ENCODE assay signal across 29 cellular contexts in genomic region chr12:110091136-110091711, GRCh38.
"Had no signal": no experiment of that assay in that cellular context is flagged by ENCODE, and none has a peak within 500 bp of the region (broad histone marks: within the 10 kb centered on the region; RNA-seq: fewer than 3 reads in every experiment).

No MANE protein-coding gene starts in this region.

- H3K27me3 ChIP-seq: ascending aorta, body of pancreas, breast epithelium, SJCRH30 had no signal

- H3K36me3 Mint-ChIP-seq: activated naive CD4-positive, alpha-beta T cell treated with anti-CD3 and anti-CD28 coated beads, Interleukin-2, amount 50 U/mL, for 24 hours; activated naive CD8-positive, alpha-beta T cell treated with anti-CD3 and anti-CD28 coated beads, Interleukin-2, amount 10 ng/mL, durations not matched to agents 7 days and 5 days had no signal

- DNase-seq: activated CD4-positive, alpha-beta T cell treated with anti-CD3 and anti-CD28 coated beads, Interleukin-2, amount 10 ng/mL, durations not matched to agents 24 days and 14 days; activated CD4-positive, alpha-beta T cell treated with anti-CD3 and anti-CD28 coated beads, Interleukin-2, amount 50 U/mL, for 4 hours; activated CD8-positive, alpha-beta T cell treated with anti-CD3 and anti-CD28 coated beads for 36 hours; activated gamma-delta T cell; activated naive CD4-positive, alpha-beta T cell treated with Interleukin-2 at 50 U/mL for 16 hours; activated naive CD8-positive, alpha-beta T cell treated with anti-CD3 and anti-CD28 coated beads, Interleukin-2, amount 10 ng/mL, durations not matched to agents 7 days and 5 days; activated T-cell treated with anti-CD3 and anti-CD28 coated beads, Interleukin-2, amount 50 U/mL, for 24 hours; amygdala; body of pancreas; MG63; NCI-H1048; NCI-H1105 treated with DMSO at 0.1 percent for 48 hours; NCI-H1436; NCI-H1694; NCI-H1930; NCI-H2081 treated with DMSO at 0.1 percent for 48 hours; NCI-H345; NCI-H524 treated with DMSO at 0.1 percent for 48 hours; SHP77; SJCRH30 had no signal

- H3K4me3 ChIP-seq: ascending aorta, body of pancreas, breast epithelium, MG63, SJCRH30, SK-N-MC had no signal

- H3K27ac Mint-ChIP-seq: activated CD4-positive, alpha-beta T cell treated with anti-CD3 and anti-CD28 coated beads, Interleukin-2, amount 10 ng/mL, durations not matched to agents 24 days and 14 days; activated CD8-positive, alpha-beta T cell treated with anti-CD3 and anti-CD28 coated beads for 36 hours; activated naive CD4-positive, alpha-beta T cell treated with anti-CD3 and anti-CD28 coated beads, Interleukin-2, amount 50 U/mL, for 24 hours; activated naive CD8-positive, alpha-beta T cell treated with anti-CD3 and anti-CD28 coated beads, Interleukin-2, amount 10 ng/mL, durations not matched to agents 7 days and 5 days; activated T-cell treated with anti-CD3 and anti-CD28 coated beads, Interleukin-2, amount 50 U/mL, for 24 hours; activated T-helper 2 cell treated with anti-CD3 and anti-CD28 coated beads, Interferon-gamma antibody, Interleukin-2, Interleukin-4, amounts not matched to agents 10 μg/mL and 5 μg/mL and 100 μg/mL, durations not matched to agents 14 hours and 24 hours and 36 hours; T-helper 1 cell treated with Interleukin-12 subunit alpha and Interleukin-12 subunit beta and Interleukin-4 antibody, amounts not matched to agents 30 μg/mL and 1 μg/mL, for 36 hours; T-helper 2 cell treated with Interferon-gamma antibody and Interleukin-4, amounts not matched to agents 5 μg/mL and 100 μg/mL, for 36 hours had no signal

- H3K27me3 Mint-ChIP-seq: activated naive CD4-positive, alpha-beta T cell treated with anti-CD3 and anti-CD28 coated beads, Interleukin-2, amount 50 U/mL, for 24 hours had no signal

- H3K36me3 ChIP-seq: ascending aorta, breast epithelium, MG63, SJCRH30 had no signal

- FAIRE-seq: TTC549 had no signal

- ATAC-seq: activated CD8-positive, alpha-beta T cell treated with anti-CD3 and anti-CD28 coated beads for 36 hours; body of pancreas; Panc1 had no signal

- H3K4me1 ChIP-seq: ascending aorta, body of pancreas, breast epithelium, SJCRH30 had no signal

- H3K9me3 ChIP-seq: ascending aorta, body of pancreas, breast epithelium, MG63, SJCRH30 had no signal

- H3K4me3 Mint-ChIP-seq: activated CD4-positive, alpha-beta T cell treated with anti-CD3 and anti-CD28 coated beads, Interleukin-2, amount 10 ng/mL, durations not matched to agents 24 days and 14 days; activated CD8-positive, alpha-beta T cell treated with anti-CD3 and anti-CD28 coated beads for 36 hours; activated naive CD4-positive, alpha-beta T cell treated with anti-CD3 and anti-CD28 coated beads, Interleukin-2, amount 50 U/mL, for 24 hours; activated naive CD8-positive, alpha-beta T cell treated with anti-CD3 and anti-CD28 coated beads, Interleukin-2, amount 10 ng/mL, durations not matched to agents 7 days and 5 days; activated T-cell treated with anti-CD3 and anti-CD28 coated beads, Interleukin-2, amount 50 U/mL, for 24 hours; T-helper 1 cell treated with Interleukin-12 subunit alpha and Interleukin-12 subunit beta and Interleukin-4 antibody, amounts not matched to agents 30 μg/mL and 1 μg/mL, for 36 hours; T-helper 2 cell treated with Interferon-gamma antibody and Interleukin-4, amounts not matched to agents 5 μg/mL and 100 μg/mL, for 36 hours had no signal

- H3K27ac ChIP-seq: ascending aorta, body of pancreas, breast epithelium, SJCRH30, SK-N-MC had no signal

- H3K4me1 Mint-ChIP-seq: activated naive CD4-positive, alpha-beta T cell treated with anti-CD3 and anti-CD28 coated beads, Interleukin-2, amount 50 U/mL, for 24 hours had no signal

- H3K9me3 Mint-ChIP-seq: activated CD4-positive, alpha-beta T cell treated with anti-CD3 and anti-CD28 coated beads, Interleukin-2, amount 10 ng/mL, durations not matched to agents 24 days and 14 days; activated CD8-positive, alpha-beta T cell treated with anti-CD3 and anti-CD28 coated beads for 36 hours; activated naive CD4-positive, alpha-beta T cell treated with anti-CD3 and anti-CD28 coated beads, Interleukin-2, amount 50 U/mL, for 24 hours; activated naive CD8-positive, alpha-beta T cell treated with anti-CD3 and anti-CD28 coated beads, Interleukin-2, amount 10 ng/mL, durations not matched to agents 7 days and 5 days; activated T-cell treated with anti-CD3 and anti-CD28 coated beads, Interleukin-2, amount 50 U/mL, for 24 hours; activated T-helper 2 cell treated with anti-CD3 and anti-CD28 coated beads, Interferon-gamma antibody, Interleukin-2, Interleukin-4, amounts not matched to agents 10 μg/mL and 5 μg/mL and 100 μg/mL, durations not matched to agents 14 hours and 24 hours and 36 hours; T-helper 1 cell treated with Interleukin-12 subunit alpha and Interleukin-12 subunit beta and Interleukin-4 antibody, amounts not matched to agents 30 μg/mL and 1 μg/mL, for 36 hours; T-helper 2 cell treated with Interferon-gamma antibody and Interleukin-4, amounts not matched to agents 5 μg/mL and 100 μg/mL, for 36 hours had no signal
